Comparison of ENCODE assay signal across 28 cellular contexts in the genomic region with DNA sequence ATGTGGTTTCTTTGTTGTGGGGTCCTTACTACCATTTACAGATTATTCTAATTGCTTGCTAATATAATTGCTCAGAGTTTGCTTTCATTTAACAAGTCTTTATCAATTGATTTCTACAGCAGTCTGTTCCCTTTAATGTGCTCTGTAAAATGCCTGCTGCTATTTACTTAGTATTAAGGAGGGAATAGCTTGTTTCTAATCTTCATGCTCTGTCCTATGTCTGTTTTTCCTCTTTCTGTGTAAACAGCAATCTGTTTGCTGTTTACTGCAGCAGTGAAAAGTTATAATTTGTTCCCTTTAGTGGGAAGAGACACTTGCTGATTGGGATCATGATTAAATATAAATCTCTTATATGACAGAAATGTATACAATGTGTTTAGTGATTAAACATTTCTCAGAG.
"Had no signal": no experiment of that assay in that cellular context is flagged by ENCODE, and none has a peak within 500 bp of the region (broad histone marks: within the 10 kb centered on the region; RNA-seq: fewer than 3 reads in every experiment).

No MANE protein-coding gene starts in this region.

- H3K4me3 Mint-ChIP-seq: activated CD4-positive, alpha-beta memory T cell treated with anti-CD3 and anti-CD28 coated beads, Interleukin-2, amount 10 ng/mL, durations not matched to agents 7 days and 5 days; activated CD4-positive, alpha-beta T cell treated with anti-CD3 and anti-CD28 coated beads, Interleukin-2, amount 10 ng/mL, durations not matched to agents 7 days and 5 days; activated naive CD8-positive, alpha-beta T cell; activated T-cell treated with anti-CD3 and anti-CD28 coated beads, Interleukin-2, amount 50 U/mL, for 4 hours; activated T-helper 17 cell treated with anti-CD3 and anti-CD28 coated beads, Interleukin-2, amount 50 U/mL, for 72 hours; central memory CD8-positive, alpha-beta T cell; dendritic cell treated with granulocyte-macrophage colony-stimulating factor and Interleukin-4, amounts not matched to agents 40 ng/mL and 50 ng/mL, for 4 days; WTC11 had no signal

- H3K4me1 ChIP-seq: esophagus muscularis mucosa, foreskin keratinocyte, gastrocnemius medialis, heart left ventricle had no signal

- H3K36me3 Mint-ChIP-seq: activated naive CD8-positive, alpha-beta T cell; WTC11 had no signal

- H3K36me3 ChIP-seq: brain microvascular endothelial cell, esophagus muscularis mucosa, gastrocnemius medialis, heart left ventricle had no signal

- H3K27me3 ChIP-seq: brain microvascular endothelial cell, dorsolateral prefrontal cortex, esophagus muscularis mucosa, foreskin keratinocyte, gastrocnemius medialis, heart left ventricle had no signal

- ATAC-seq: activated T-cell treated with anti-CD3 and anti-CD28 coated beads, Interleukin-2, amount 50 U/mL, for 4 hours; activated T-helper 17 cell treated with anti-CD3 and anti-CD28 coated beads, Interleukin-2, amount 50 U/mL, for 72 hours; foreskin keratinocyte; gastrocnemius medialis; heart left ventricle; WTC11 had no signal

- H3K9me3 ChIP-seq: esophagus muscularis mucosa, gastrocnemius medialis, heart left ventricle had no signal

- H3K27me3 Mint-ChIP-seq: central memory CD8-positive, alpha-beta T cell; dendritic cell treated with granulocyte-macrophage colony-stimulating factor and Interleukin-4, amounts not matched to agents 40 ng/mL and 50 ng/mL, for 4 days had no signal

- H3K4me3 ChIP-seq: coronary artery, dorsolateral prefrontal cortex, esophagus muscularis mucosa, gastrocnemius medialis, heart left ventricle had no signal

- DNase-seq: activated CD4-positive, alpha-beta memory T cell treated with anti-CD3 and anti-CD28 coated beads, Interleukin-2, amount 10 ng/mL, durations not matched to agents 7 days and 5 days; activated CD4-positive, alpha-beta T cell treated with anti-CD3 and anti-CD28 coated beads for 1 hour; activated CD4-positive, alpha-beta T cell treated with anti-CD3 and anti-CD28 coated beads for 4 hours; activated CD4-positive, alpha-beta T cell treated with anti-CD3 and anti-CD28 coated beads, Interleukin-2, amount 10 ng/mL, durations not matched to agents 7 days and 5 days; activated CD4-positive, alpha-beta T cell treated with anti-CD3 and anti-CD28 coated beads, Interleukin-2, amount 50 U/mL, for 4 hours; activated effector memory CD4-positive, alpha-beta T cell treated with Interleukin-2 at 50 U/mL for 16 hours; activated gamma-delta T cell treated with Interleukin-2 at 50 U/mL for 16 hours; activated naive CD4-positive, alpha-beta T cell treated with anti-CD3 and anti-CD28 coated beads, Interleukin-2, amount 50 U/mL, for 16 hours; activated naive CD4-positive, alpha-beta T cell treated with Interleukin-2 at 50 U/mL for 16 hours; activated T-cell treated with anti-CD3 and anti-CD28 coated beads, Interleukin-2, amount 50 U/mL, for 4 hours; amniotic stem cell; anterior cingulate cortex; brain microvascular endothelial cell; dorsolateral prefrontal cortex; effector memory CD4-positive, alpha-beta T cell; erythroblast; foreskin keratinocyte; gastrocnemius medialis; glutamatergic neuron; heart left ventricle; T-helper 2 cell had no signal

- H3K4me1 Mint-ChIP-seq: activated CD4-positive, alpha-beta memory T cell treated with anti-CD3 and anti-CD28 coated beads, Interleukin-2, amount 10 ng/mL, durations not matched to agents 7 days and 5 days; activated CD4-positive, alpha-beta T cell treated with anti-CD3 and anti-CD28 coated beads, Interleukin-2, amount 10 ng/mL, durations not matched to agents 7 days and 5 days; activated T-helper 17 cell treated with anti-CD3 and anti-CD28 coated beads, Interleukin-2, amount 50 U/mL, for 72 hours; central memory CD8-positive, alpha-beta T cell; WTC11 had no signal

- H3K27ac Mint-ChIP-seq: activated CD4-positive, alpha-beta memory T cell treated with anti-CD3 and anti-CD28 coated beads, Interleukin-2, amount 10 ng/mL, durations not matched to agents 7 days and 5 days; activated CD4-positive, alpha-beta T cell treated with anti-CD3 and anti-CD28 coated beads, Interleukin-2, amount 10 ng/mL, durations not matched to agents 7 days and 5 days; activated naive CD8-positive, alpha-beta T cell; activated T-helper 17 cell treated with anti-CD3 and anti-CD28 coated beads, Interleukin-2, amount 50 U/mL, for 72 hours; dendritic cell treated with granulocyte-macrophage colony-stimulating factor and Interleukin-4, amounts not matched to agents 40 ng/mL and 50 ng/mL, for 4 days; WTC11 had no signal

- H3K27ac ChIP-seq: brain microvascular endothelial cell, coronary artery, dorsolateral prefrontal cortex, esophagus muscularis mucosa, foreskin keratinocyte, gastrocnemius medialis, heart left ventricle had no signal

- H3K9me3 Mint-ChIP-seq: activated CD4-positive, alpha-beta memory T cell treated with anti-CD3 and anti-CD28 coated beads, Interleukin-2, amount 10 ng/mL, durations not matched to agents 7 days and 5 days; activated CD4-positive, alpha-beta T cell treated with anti-CD3 and anti-CD28 coated beads, Interleukin-2, amount 10 ng/mL, durations not matched to agents 7 days and 5 days; activated T-cell treated with anti-CD3 and anti-CD28 coated beads, Interleukin-2, amount 50 U/mL, for 4 hours; activated T-helper 17 cell treated with anti-CD3 and anti-CD28 coated beads, Interleukin-2, amount 50 U/mL, for 72 hours; central memory CD8-positive, alpha-beta T cell; dendritic cell treated with granulocyte-macrophage colony-stimulating factor and Interleukin-4, amounts not matched to agents 40 ng/mL and 50 ng/mL, for 4 days; WTC11 had no signal
